ENCODE assay signal across 1 cellular context in the genomic region with DNA sequence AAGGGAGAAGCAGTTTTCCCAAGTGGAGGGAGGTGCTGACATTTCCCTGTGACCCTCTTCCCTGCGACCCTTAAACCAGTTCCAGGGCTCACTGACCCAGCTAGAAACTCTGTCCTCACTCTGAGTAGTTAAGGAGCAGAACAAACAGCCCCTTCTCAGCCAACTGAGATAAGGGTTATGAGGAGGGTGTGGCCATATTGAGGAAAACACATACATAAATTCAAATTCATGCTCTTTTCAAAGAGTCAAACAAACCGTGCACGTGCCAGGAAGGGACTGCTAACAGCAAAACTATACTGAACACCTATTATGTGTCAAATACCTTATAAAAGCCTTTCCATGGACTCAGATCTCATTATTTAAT.
TF ChIP-seq lines count a peak whose summit lies in the region.

No MANE protein-coding gene starts in this region.

TF ChIP-seq in SK-N-SH, 30 proteins besides CTCF, POLR2A, EP300 and RAD21 (continued from another document):
- TF ChIP-seq CHD2 (IDR thresholded peaks at IDR 0.05; ENCODE audit: low read length, partially characterized antibody) (no peak), TCF12 (IDR thresholded peaks at IDR 0.05) (no peak), RFX5 (IDR thresholded peaks at IDR 0.05; ENCODE audit: low read length) (no peak), TEAD4 (IDR thresholded peaks at IDR 0.05; ENCODE audit: borderline replicate concordance, insufficient read depth) (no peak), SMC3 (IDR thresholded peaks at IDR 0.05; ENCODE audit: low read depth, low read length) (no peak), EZH2phosphoT487 (IDR thresholded peaks at IDR 0.05; ENCODE audit: borderline replicate concordance, low read depth) (no peak), RCOR1 (IDR thresholded peaks at IDR 0.05; ENCODE audit: low read length) (no peak)
